ENCODE assay signal across 8 cellular contexts in the genomic region with DNA sequence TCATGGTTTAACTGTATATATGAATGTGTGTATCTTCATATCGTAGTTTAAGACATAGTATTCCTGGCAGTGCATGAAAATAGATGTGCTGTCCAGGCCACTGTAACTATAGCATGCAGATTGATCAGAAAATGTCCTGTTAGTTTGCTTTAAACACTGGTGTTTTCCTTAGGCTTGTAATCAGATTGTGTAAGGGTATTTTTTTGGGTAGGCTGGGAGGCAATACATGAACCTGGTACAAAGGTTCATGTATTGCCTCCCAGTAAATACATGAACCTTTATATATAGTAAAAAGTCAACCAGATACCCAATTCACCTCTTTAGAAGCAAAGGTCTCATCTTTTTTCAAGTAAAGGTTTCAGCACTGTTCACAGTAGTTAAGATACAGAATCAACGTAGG. TPM values are rescaled to one million over a fixed set of nuclear protein-coding genes. Genes with fewer than 3 reads are reported as not detected.
DNase-seq lines count a peak whose midpoint lies in the region; ATAC-seq and TF ChIP-seq lines count a peak whose summit lies in the region.

No MANE protein-coding gene starts in this region.

- H3K36me3 ChIP-seq in DND-41 (ENCODE audit: insufficient read depth, low read length) (peaks cover 10% of the 10 kb centered on the region), PC-9 (ENCODE audit: low read depth) (no peaks in the 10 kb centered on the region; the same call in 1 of the 2 replicates), parathyroid adenoma (ENCODE audit: control insufficient read depth, insufficient read depth, low read length) (no peaks in the 10 kb centered on the region)

- ATAC-seq in DND-41 (ENCODE audit: insufficient read depth, low read depth) (no peak), HG02973 (IDR thresholded peaks at IDR 0.05; ENCODE audit: unreplicated experiment) (no peak), GM19351 (IDR thresholded peaks at IDR 0.05; ENCODE audit: unreplicated experiment) (no peak)

- H3K4me3 ChIP-seq in DND-41 (ENCODE audit: low read depth in 1 of 2, low read length in 2 of 2) (peak overlapping the region; percentile 76 to 82; a peak in 3 of 4 replicates), PC-9 (peak overlapping the region; percentile 97), epithelial cell of esophagus (ENCODE audit: low read length) (peak overlapping the region; percentile 100), parathyroid adenoma (ENCODE audit: low read depth, low read length) (peak overlapping the region; percentile 100)

- no peaks in the 10 kb centered on the region for H3K9me2 ChIP-seq in PC-9 (ENCODE audit: insufficient read depth)

- TF ChIP-seq CTCF in DND-41 (IDR thresholded peaks at IDR 0.05; ENCODE audit: borderline replicate concordance, extremely low read depth, low read length, poor library complexity, severe bottlenecking), result no peak
- TF ChIP-seq CTCF in PC-9 (conservative IDR thresholded peaks at IDR 0.05), result no peak
- no peak for TF ChIP-seq CTCF in epithelial cell of esophagus (IDR thresholded peaks at IDR 0.05; ENCODE audit: insufficient read depth, low read depth, low read length, missing control alignments)
- no peak for TF ChIP-seq CTCF in parathyroid adenoma (IDR thresholded peaks at IDR 0.05)

- peak overlapping the region; percentile 87 for H3K4me2 ChIP-seq in DND-41 (ENCODE audit: insufficient read depth, low read length)
- peak overlapping the region; percentile 87 for H3K4me2 ChIP-seq in PC-9
- H3K4me2 ChIP-seq in parathyroid adenoma (ENCODE audit: low read length), result peak overlapping the region; percentile 96

- POLR2A ChIA-PET in PC-9 (lab: Charles Lee; ENCODE audit: unreplicated experiment), result no interaction called here

- H4K20me1 ChIP-seq in DND-41 (ENCODE audit: insufficient read depth, low read length) (peaks cover 25% of the 10 kb centered on the region), PC-9 (ENCODE audit: insufficient read depth) (peaks cover 49% of the 10 kb centered on the region)

- H3K4me1 ChIP-seq in DND-41 (ENCODE audit: insufficient read depth, low read length) (peaks cover 37% of the 10 kb centered on the region), PC-9 (replicated peaks; ENCODE audit: insufficient read depth) (peaks cover 10% of the 10 kb centered on the region), parathyroid adenoma (peaks cover 13% of the 10 kb centered on the region)

- H3K79me2 ChIP-seq in DND-41 (ENCODE audit: insufficient read depth, low read length) (peaks cover 71% of the 10 kb centered on the region), PC-9 (ENCODE audit: low read depth) (peaks cover 65% of the 10 kb centered on the region), parathyroid adenoma (peaks cover 43% of the 10 kb centered on the region)

- intact Hi-C loops in PC-9 (cut with micrococcal nuclease; ENCODE audit: unreplicated experiment), result loop anchor here (5.0 kb wide), 1 partner anchor 62 kb away; a partner anchor contains a TSS

- CTCF ChIA-PET in PC-9 (lab: Charles Lee), result no interaction called here

- BruUV-seq in PC-9 (replicated peaks; lab: Mats Ljungman, UMichigan), result no TSS peak

- peaks cover 20% of the 10 kb centered on the region for H3F3A ChIP-seq in PC-9 (ENCODE audit: insufficient read depth, low read depth)

- H2AFZ ChIP-seq in DND-41 (ENCODE audit: low read depth, low read length) (no peak overlapping the region), PC-9 (no peak overlapping the region), parathyroid adenoma (no peak overlapping the region)

- H3K27ac ChIP-seq in DND-41 (ENCODE audit: low read length) (peak overlapping the region; percentile 91; the same call in 1 of the 2 replicates), PC-9 (0 out of 2 replicates have a peak overlapping the region, but pooled peaks have one; percentile 97), parathyroid adenoma (no peak overlapping the region)

- H3K27me3 ChIP-seq in DND-41 (ENCODE audit: insufficient read depth, low read length, poor library complexity) (no peaks in the 10 kb centered on the region), PC-9 (ENCODE audit: insufficient read depth, low read depth) (no peaks in the 10 kb centered on the region), parathyroid adenoma (ENCODE audit: control insufficient read depth, insufficient read depth, low read length) (no peaks in the 10 kb centered on the region)

- no peak for DNase-seq in DND-41
- DNase-seq in PC-9, result no peak
- DNase-seq in epithelial cell of esophagus (ENCODE audit: low read depth), result no peak
- no peak for DNase-seq in GDM1 (lab: John Stamatoyannopoulos, UW)
- DNase-seq in NCI-H146 treated with DMSO at 0.1 percent for 48 hours (lab: John Stamatoyannopoulos, UW; ENCODE audit: unreplicated experiment), result no peak

- H3K9me3 ChIP-seq in DND-41 (ENCODE audit: insufficient read depth, low read length, severe bottlenecking) (no peaks in the 10 kb centered on the region), PC-9 (ENCODE audit: insufficient read depth, low read depth) (no peaks in the 10 kb centered on the region), parathyroid adenoma (ENCODE audit: control insufficient read depth, low read length) (no peaks in the 10 kb centered on the region)

- H3K9ac ChIP-seq in DND-41 (ENCODE audit: low read depth, low read length) (peak overlapping the region; percentile 78), parathyroid adenoma (no peak overlapping the region)

RNA-seq across cellular contexts. Expression of a gene that starts 1.6 kb away (rescaled TPM):
- 14.8 and 18.1 TPM in 2 replicates for total RNA-seq in PC-9 (2021)

RNA-seq across cellular contexts. Expression of a gene that starts 20.1 kb away (rescaled TPM):
- total RNA-seq in PC-9 (2021), result 127 and 156 TPM in 2 replicates

RNA-seq across cellular contexts. Expression of a gene that starts 44.7 kb away (rescaled TPM):
- 532 and 557 TPM in 2 replicates for total RNA-seq in PC-9 (2021)

RNA-seq across cellular contexts. Expression of a gene that starts 45.3 kb away (rescaled TPM):
- total RNA-seq in PC-9 (2021), result 113 and 219 TPM in 2 replicates
